In the genomic region with DNA sequence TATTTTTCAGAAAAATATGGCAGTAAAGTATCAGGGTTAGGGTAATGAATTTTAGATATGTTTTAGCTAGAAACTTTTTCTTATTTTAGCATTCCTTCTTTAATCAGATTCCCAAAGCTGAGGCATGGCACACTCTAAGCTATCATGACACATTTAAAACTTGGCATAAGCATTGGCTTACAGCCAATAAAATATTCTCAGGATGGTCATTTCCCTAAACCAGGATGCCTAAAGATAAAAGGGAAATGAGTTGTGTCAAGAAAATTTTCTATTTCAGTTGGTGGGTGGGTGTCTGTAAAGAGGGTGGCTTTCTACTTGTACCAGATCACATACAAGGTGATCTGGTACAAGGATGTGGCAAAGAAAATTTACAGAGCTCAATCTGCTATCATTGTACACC, we compare ENCODE assay signal across 17 cellular contexts. TPM values are rescaled to one million over a fixed set of nuclear protein-coding genes. Genes with fewer than 3 reads are reported as not detected.
DNase-seq lines count a peak whose midpoint lies in the region; ATAC-seq and TF ChIP-seq lines count a peak whose summit lies in the region.
"Had no signal": no experiment of that assay in that cellular context is flagged by ENCODE, and none has a peak within 500 bp of the region (broad histone marks: within the 10 kb centered on the region; RNA-seq: fewer than 3 reads in every experiment).

No MANE protein-coding gene starts in this region.

- H3K4me3 ChIP-seq in right cardiac atrium (ENCODE audit: low read length) = no peak overlapping the region
- no peak overlapping the region for H3K4me3 ChIP-seq in PC-9
- no peak overlapping the region for H3K4me3 ChIP-seq in fibroblast of mammary gland (ENCODE audit: control insufficient read depth, low read depth, low read length)
- no peak overlapping the region for H3K4me3 ChIP-seq in stomach
- H3K4me3 ChIP-seq: cardiac muscle cell, smooth muscle cell had no signal

- H3K36me3 ChIP-seq in PC-9 (ENCODE audit: low read depth) (no peaks in the 10 kb centered on the region; the same call in 1 of the 2 replicates), stomach (peaks cover 16 to 33% (median 29%) of the 10 kb centered on the region in 4 donors)
- H3K36me3 ChIP-seq: cardiac muscle cell had no signal

- TF ChIP-seq CTCF in PC-9 (conservative IDR thresholded peaks at IDR 0.05) (no peak), fibroblast of mammary gland (conservative IDR thresholded peaks at IDR 0.05; ENCODE audit: control insufficient read depth, insufficient read depth, low read depth, low read length) (no peak), stomach (IDR thresholded peaks at IDR 0.05) (no peak)

- POLR2A ChIA-PET in PC-9 (lab: Charles Lee; ENCODE audit: unreplicated experiment) = no interaction called here

- CTCF ChIA-PET in PC-9 (lab: Charles Lee) = interaction anchor here (1.4 to 2.0 kb wide), 2 partner anchors 62 to 192 kb away, joined by 3 to 14 read pairs; a partner anchor contains a TSS

- no peak for DNase-seq in Right ventricle myocardium superior
- no peak for DNase-seq in right cardiac atrium
- no peak for DNase-seq in PC-9
- peak; percentile 37 for DNase-seq in fibroblast of mammary gland (ENCODE audit: low read depth)
- DNase-seq in stomach = no peak
- no peak for DNase-seq in T-helper 9 cell
- no peak for DNase-seq in SW480 (ENCODE audit: low spot score)
- DNase-seq in HCEC 1CT = no peak
- DNase-seq: ACHN; activated naive CD8-positive, alpha-beta T cell treated with anti-CD3 and anti-CD28 coated beads, Interleukin-2, amount 50 U/mL, for 24 hours; effector CD4-positive, alpha-beta T cell; GOT3; NCI-H146; NCI-H446 treated with DMSO at 0.1 percent for 48 hours had no signal

- BruUV-seq in PC-9 (replicated peaks; lab: Mats Ljungman, UMichigan) = no TSS peak

- H3K9me2 ChIP-seq in PC-9 (ENCODE audit: insufficient read depth) = no peaks in the 10 kb centered on the region

- H3K4me2 ChIP-seq in PC-9 = no peak overlapping the region
- H3K4me2 ChIP-seq: smooth muscle cell had no signal

- H3K27ac ChIP-seq in right cardiac atrium (ENCODE audit: low read length) (no peak overlapping the region), PC-9 (peak overlapping the region; percentile 55; the same call in 1 of the 2 replicates), stomach (peak overlapping the region in 3 of 5 donors; percentile 15 to 62 (median 30))
- H3K27ac ChIP-seq: cardiac muscle cell, parathyroid adenoma had no signal

- H3K27me3 ChIP-seq in right cardiac atrium (ENCODE audit: control insufficient read depth, insufficient read depth) (no peaks in the 10 kb centered on the region), PC-9 (ENCODE audit: insufficient read depth, low read depth) (no peaks in the 10 kb centered on the region), stomach (no peaks in the 10 kb centered on the region)
- H3K27me3 ChIP-seq: cardiac muscle cell had no signal

- H3K79me2 ChIP-seq in PC-9 (ENCODE audit: low read depth) = no peaks in the 10 kb centered on the region

- H3K4me1 ChIP-seq in right cardiac atrium (ENCODE audit: control insufficient read depth, insufficient read depth, low read length) (peaks cover 2% of the 10 kb centered on the region), PC-9 (replicated peaks; ENCODE audit: insufficient read depth) (peaks cover 5% of the 10 kb centered on the region; the same call in 1 of the 2 replicates), stomach (peaks cover 4 to 59% (median 25%) of the 10 kb centered on the region in 4 donors)

- ATAC-seq in Right ventricle myocardium superior (ENCODE audit: poor library complexity) (peak; percentile 14), right cardiac atrium (no peak)
- ATAC-seq: activated naive CD8-positive, alpha-beta T cell treated with anti-CD3 and anti-CD28 coated beads, Interleukin-2, amount 50 U/mL, for 24 hours had no signal

- H3F3A ChIP-seq in PC-9 (ENCODE audit: insufficient read depth, low read depth) = peaks cover 8% of the 10 kb centered on the region; the same call in 1 of the 2 replicates

- TF ChIP-seq EP300 in stomach (IDR thresholded peaks at IDR 0.05) = no peak

- no peak for TF ChIP-seq POLR2A in stomach (IDR thresholded peaks at IDR 0.05)

- no peaks in the 10 kb centered on the region for H4K20me1 ChIP-seq in PC-9 (ENCODE audit: insufficient read depth)

- H2AFZ ChIP-seq in PC-9 = no peak overlapping the region
- H2AFZ ChIP-seq: parathyroid adenoma had no signal

- intact Hi-C loops in Right ventricle myocardium superior (cut with DNase I) (no loop called here), right cardiac atrium (cut with DNase I) (loop anchor here in 2 of 4 donors (5.0 kb wide), 1 partner anchor 194 kb away; a partner anchor contains a TSS), PC-9 (cut with micrococcal nuclease; ENCODE audit: unreplicated experiment) (loop anchor here (5.0 kb wide), 2 partner anchors 61 to 119 kb away; no protein-coding TSS in a partner anchor), stomach (cut with DNase I; ENCODE audit: low total_unique reads) (no loop called here)

- H3K9me3 ChIP-seq in right cardiac atrium (ENCODE audit: control insufficient read depth, low read length) (no peaks in the 10 kb centered on the region), PC-9 (ENCODE audit: insufficient read depth, low read depth) (no peaks in the 10 kb centered on the region), stomach (no peaks in the 10 kb centered on the region)

RNA-seq across cellular contexts. Expression of a gene that starts 47.8 kb away (rescaled TPM):
- total RNA-seq in Right ventricle myocardium superior (498 TPM), right cardiac atrium (100 to 1,000 TPM; 370 to 507 (median 411) TPM), PC-9 (2021) (188 and 189 TPM in 2 replicates), stomach (100 to 1,000 TPM; 105 to 274 (median 165) TPM)
- polyA plus RNA-seq in right cardiac atrium (477 TPM), stomach (100 to 1,000 TPM; 221 to 303 (median 223) TPM)
